In the genomic region with DNA sequence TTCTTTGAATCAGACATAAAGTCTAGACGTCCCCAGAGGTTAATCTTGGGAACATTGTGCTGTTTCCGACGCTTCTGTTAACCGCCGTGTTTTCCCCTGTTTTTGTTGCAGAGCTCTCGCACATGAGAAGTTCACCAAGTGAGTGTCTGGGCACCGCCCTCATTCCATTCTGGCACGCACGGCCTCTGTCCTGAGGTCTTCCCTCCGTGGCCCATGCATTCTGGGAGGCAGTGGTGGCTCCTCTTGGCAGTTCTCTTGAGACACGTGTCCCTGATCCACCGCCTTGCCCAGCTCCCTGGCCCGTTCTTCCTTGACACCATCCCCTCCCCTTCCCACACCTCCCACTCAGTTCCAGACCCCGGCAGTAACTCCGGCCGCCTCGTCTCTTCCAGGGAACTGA, we compare ENCODE assay signal across 15 cellular contexts.
DNase-seq lines count a peak whose midpoint lies in the region; TF ChIP-seq lines count a peak whose summit lies in the region.
"Had no signal": no experiment of that assay in that cellular context is flagged by ENCODE, and none has a peak within 500 bp of the region (broad histone marks: within the 10 kb centered on the region; RNA-seq: fewer than 3 reads in every experiment).

No MANE protein-coding gene starts in this region.

- 85 to 86% methylated on average over 17 of the region's 17 CpGs for WGBS in sigmoid colon, 2 donors
- WGBS in GM23248 (ENCODE audit: low coverage in 1 of 2, low lambda C conversion rate in 2 of 2, missing lambda C conversion rate in 2 of 2), 2 experiments: 87 to 90% methylated on average over 14 to 17 of the region's 17 CpGs

- TF ChIP-seq POLR2A in sigmoid colon (IDR thresholded peaks at IDR 0.05): no peak

- no peak overlapping the region for H3K4me2 ChIP-seq in GM23248 (ENCODE audit: unreplicated experiment)

- H3K4me1 ChIP-seq in sigmoid colon (peaks cover 0 to 64% (median 45%) of the 10 kb centered on the region in 4 donors), GM23248 (ENCODE audit: insufficient read depth) (no peaks in the 10 kb centered on the region)
- H3K4me1 ChIP-seq: parathyroid adenoma had no signal

- no peak for TF ChIP-seq EP300 in sigmoid colon (IDR thresholded peaks at IDR 0.05)

- TF ChIP-seq CTCF in foreskin fibroblast (IDR thresholded peaks at IDR 0.05; ENCODE audit: low read depth, low read length): no peak
- no peak for TF ChIP-seq CTCF in sigmoid colon (IDR thresholded peaks at IDR 0.05)
- TF ChIP-seq CTCF in coronary artery (IDR thresholded peaks at IDR 0.05): no peak

- no peak overlapping the region for H2AFZ ChIP-seq in GM23248
- H2AFZ ChIP-seq: parathyroid adenoma had no signal

- in situ Hi-C loops in GM23248 (cut with MboI): no loop called here

- H4K20me1 ChIP-seq in GM23248 (ENCODE audit: insufficient read depth): no peaks in the 10 kb centered on the region; the same call in 1 of the 2 replicates

- H3K9ac ChIP-seq in GM23248: no peak overlapping the region
- H3K9ac ChIP-seq: parathyroid adenoma had no signal

- H3K9me3 ChIP-seq in sigmoid colon (no peaks in the 10 kb centered on the region), GM23248 (ENCODE audit: low read depth) (no peaks in the 10 kb centered on the region)
- H3K9me3 ChIP-seq: lower lobe of right lung had no signal

- no peaks in the 10 kb centered on the region for H3K27me3 ChIP-seq in sigmoid colon
- H3K27me3 ChIP-seq in GM23248 (replicated peaks; ENCODE audit: insufficient read depth): no peaks in the 10 kb centered on the region

- H3K4me3 ChIP-seq in foreskin fibroblast (ENCODE audit: low read depth in 1 of 2, low read length in 2 of 2) (no peak overlapping the region), sigmoid colon (no peak overlapping the region), coronary artery (no peak overlapping the region), GM23248 (no peak overlapping the region)
- H3K4me3 ChIP-seq: lower lobe of right lung had no signal

- DNase-seq in EH (ENCODE audit: low read depth) (peak; percentile 95), foreskin fibroblast (peak; percentile 39 to 90), sigmoid colon (peak; percentile 81), coronary artery (ENCODE audit: low spot score) (no peak), T-helper 9 cell (no peak), NCI-H82 treated with DMSO at 0.1 percent for 48 hours (lab: John Stamatoyannopoulos, UW; ENCODE audit: unreplicated experiment) (no peak), GM23248 (no peak)
- DNase-seq: activated CD4-positive, CD25-positive, alpha-beta regulatory T cell; activated naive CD8-positive, alpha-beta T cell treated with anti-CD3 and anti-CD28 coated beads for 36 hours; DMS79; lower lobe of right lung; NCI-H187; T-cell had no signal

- H3K36me3 ChIP-seq in sigmoid colon (peaks cover 0 to 39% (median 4%) of the 10 kb centered on the region in 4 donors), GM23248 (ENCODE audit: low read depth) (no peaks in the 10 kb centered on the region)

- H3K79me2 ChIP-seq in GM23248 (ENCODE audit: insufficient read depth): 0 out of 2 replicates have a peak, but pooled peaks cover 5% of the 10 kb centered on the region
- H3K79me2 ChIP-seq: parathyroid adenoma had no signal

- H3K27ac ChIP-seq in angular gyrus (ENCODE audit: low read depth, low read length): peak overlapping the region; percentile 70
- H3K27ac ChIP-seq in sigmoid colon: peak overlapping the region; percentile 76 to 95 (median 84)
- H3K27ac ChIP-seq in coronary artery: no peak overlapping the region
- no peak overlapping the region for H3K27ac ChIP-seq in GM23248
- H3K27ac ChIP-seq: lower lobe of right lung, parathyroid adenoma had no signal

- intact Hi-C loops in sigmoid colon (cut with DNase I): loop anchor here (2.0 kb wide), 1 partner anchor 36 kb away; no protein-coding TSS in a partner anchor

- H3K9me2 ChIP-seq in GM23248 (ENCODE audit: insufficient read depth): no peaks in the 10 kb centered on the region

- no peaks in the 10 kb centered on the region for H3F3A ChIP-seq in GM23248 (ENCODE audit: insufficient read depth)

Comparison
In these comparisons a context has a peak if more than half of its experiments do, and no peak if none do; other contexts are left out.
1. DNase-seq: peak in EH (single experiment), foreskin fibroblast (2 of 2) and sigmoid colon (single experiment); none in coronary artery (single experiment), T-helper 9 cell (single experiment), NCI-H82 treated with DMSO at 0.1 percent for 48 hours (single experiment) and GM23248 (single experiment).
2. H3K27ac ChIP-seq: peak in angular gyrus (single experiment) and sigmoid colon (4 of 4); none in coronary artery (0 of 2) and GM23248 (single experiment).